In the genomic region with DNA sequence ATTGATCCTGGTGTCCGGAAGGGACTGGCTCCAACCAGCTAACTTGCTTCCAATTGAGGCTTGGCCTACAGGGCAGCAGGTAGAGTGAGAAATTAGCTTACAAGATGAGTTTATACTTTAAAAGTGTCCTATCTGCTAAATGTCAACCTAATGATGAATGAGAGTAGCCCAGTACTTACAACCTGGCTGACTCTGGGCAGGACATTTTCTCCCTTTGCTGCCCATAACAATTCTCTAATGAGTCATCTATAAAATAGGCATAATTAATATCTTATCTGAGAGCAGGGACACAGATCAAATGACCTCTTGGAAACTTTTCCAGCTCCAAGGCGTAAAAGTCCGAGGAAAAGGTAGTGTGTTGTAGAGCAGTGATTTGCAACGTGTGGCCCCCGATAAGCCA, we compare ENCODE assay signal across 21 cellular contexts.
DNase-seq lines count a peak whose midpoint lies in the region; ATAC-seq and TF ChIP-seq lines count a peak whose summit lies in the region.
"Had no signal": no experiment of that assay in that cellular context is flagged by ENCODE, and none has a peak within 500 bp of the region (broad histone marks: within the 10 kb centered on the region; RNA-seq: fewer than 3 reads in every experiment).

No MANE protein-coding gene starts in this region.

- POLR2A ChIA-PET in naive thymus-derived CD8-positive, alpha-beta T cell (lab: Charles Lee): no interaction called here

- no peaks in the 10 kb centered on the region for H3K36me3 Mint-ChIP-seq in naive thymus-derived CD8-positive, alpha-beta T cell
- H3K36me3 Mint-ChIP-seq: CD14-positive monocyte; CD4-positive, alpha-beta memory T cell; CD4-positive, CD25-positive, alpha-beta regulatory T cell had no signal

- intact Hi-C loops in adrenal gland (cut with DNase I): no loop called here
- intact Hi-C loops in body of pancreas (cut with DNase I): no loop called here
- intact Hi-C loops in left lung (cut with DNase I): no loop called here

- no peaks in the 10 kb centered on the region for H3K36me3 ChIP-seq in adrenal gland (replicated peaks in 1 of 2)
- H3K36me3 ChIP-seq in body of pancreas (replicated peaks in 1 of 2; ENCODE audit: insufficient read depth in 1 of 2, low read depth in 2 of 2): no peaks in the 10 kb centered on the region
- H3K36me3 ChIP-seq in parathyroid adenoma (ENCODE audit: control insufficient read depth, insufficient read depth, low read length): no peaks in the 10 kb centered on the region
- H3K36me3 ChIP-seq in left lung: no peaks in the 10 kb centered on the region
- H3K36me3 ChIP-seq: BE2C, BLaER1 had no signal

- H3K4me3 ChIP-seq in adrenal gland (no peak overlapping the region), body of pancreas (no peak overlapping the region), parathyroid adenoma (ENCODE audit: low read depth, low read length) (no peak overlapping the region), left lung (no peak overlapping the region)
- H3K4me3 ChIP-seq: BLaER1 had no signal

- H3K4me1 ChIP-seq in adrenal gland (replicated peaks in 1 of 2) (peaks cover 8 to 18% of the 10 kb centered on the region in 2 donors), body of pancreas (no peaks in the 10 kb centered on the region), parathyroid adenoma (peaks cover 76% of the 10 kb centered on the region), left lung (no peaks in the 10 kb centered on the region)
- H3K4me1 ChIP-seq: BE2C, BLaER1 had no signal

- 61 to 69% (median 62%) methylated on average over 5 of the region's 5 CpGs for WGBS in adrenal gland, 4 donors
- WGBS in body of pancreas, 2 donors: 48 to 54% methylated on average over 5 of the region's 5 CpGs

- ATAC-seq in body of pancreas: peak; percentile 33
- no peak for ATAC-seq in naive thymus-derived CD8-positive, alpha-beta T cell
- no peak for ATAC-seq in left lung
- no peak for ATAC-seq in HG03378 (IDR thresholded peaks at IDR 0.05; ENCODE audit: unreplicated experiment)

- no peaks in the 10 kb centered on the region for H3K79me2 ChIP-seq in parathyroid adenoma

- no peak overlapping the region for H3K4me3 Mint-ChIP-seq in naive thymus-derived CD8-positive, alpha-beta T cell
- H3K4me3 Mint-ChIP-seq: CD14-positive monocyte; CD4-positive, alpha-beta memory T cell; CD4-positive, CD25-positive, alpha-beta regulatory T cell; CD8-positive, alpha-beta memory T cell had no signal

- TF ChIP-seq CTCF in adrenal gland (IDR thresholded peaks at IDR 0.05) (no peak), body of pancreas (IDR thresholded peaks at IDR 0.05) (no peak), parathyroid adenoma (IDR thresholded peaks at IDR 0.05) (no peak), left lung (IDR thresholded peaks at IDR 0.05) (no peak)

- H3K9me3 ChIP-seq in adrenal gland (replicated peaks in 1 of 3): no peaks in the 10 kb centered on the region
- no peaks in the 10 kb centered on the region for H3K9me3 ChIP-seq in body of pancreas
- no peaks in the 10 kb centered on the region for H3K9me3 ChIP-seq in parathyroid adenoma (ENCODE audit: control insufficient read depth, low read length)
- no peaks in the 10 kb centered on the region for H3K9me3 ChIP-seq in left lung
- H3K9me3 ChIP-seq: BE2C, BLaER1, Caco-2 had no signal

- no peaks in the 10 kb centered on the region for H3K4me1 Mint-ChIP-seq in naive thymus-derived CD8-positive, alpha-beta T cell
- H3K4me1 Mint-ChIP-seq: CD4-positive, alpha-beta memory T cell; CD4-positive, CD25-positive, alpha-beta regulatory T cell; CD8-positive, alpha-beta memory T cell had no signal

- H3K27ac ChIP-seq in adrenal gland: no peak overlapping the region
- peak overlapping the region in 1 of 4 donors; percentile 15 for H3K27ac ChIP-seq in body of pancreas
- peak overlapping the region; percentile 4 for H3K27ac ChIP-seq in caudate nucleus (ENCODE audit: low read depth, low read length)
- H3K27ac ChIP-seq in parathyroid adenoma: peak overlapping the region; percentile 98
- H3K27ac ChIP-seq in left lung: no peak overlapping the region
- H3K27ac ChIP-seq: BLaER1 had no signal

- no peaks in the 10 kb centered on the region for H3K9me3 Mint-ChIP-seq in naive thymus-derived CD8-positive, alpha-beta T cell

- no peak overlapping the region for H3K27ac Mint-ChIP-seq in naive thymus-derived CD8-positive, alpha-beta T cell
- H3K27ac Mint-ChIP-seq: CD14-positive monocyte; CD4-positive, alpha-beta memory T cell; CD8-positive, alpha-beta memory T cell had no signal

- no peak overlapping the region for H3K9ac ChIP-seq in parathyroid adenoma
- H3K9ac ChIP-seq: BLaER1 had no signal

- peak in 4 of 7 donors; percentile 17 to 57 (median 28) for DNase-seq in adrenal gland
- no peak for DNase-seq in body of pancreas
- DNase-seq in caudate nucleus (lab: John Stamatoyannopoulos, UW): no peak
- DNase-seq in naive thymus-derived CD8-positive, alpha-beta T cell: no peak
- no peak for DNase-seq in left lung
- no peak for DNase-seq in NCI-H2171 treated with DMSO at 0.1 percent for 48 hours (lab: John Stamatoyannopoulos, UW)
- DNase-seq: 8988T; ACHN; BE2C; C1 segment of cervical spinal cord; Caco-2; Calu3; CD4-positive, alpha-beta memory T cell; CD4-positive, CD25-positive, alpha-beta regulatory T cell; CD8-positive, alpha-beta memory T cell; DMS79 treated with DMSO at 0.1 percent for 48 hours; GF-D8 had no signal

- peaks cover 2 to 11% (median 3%) of the 10 kb centered on the region in 5 donors for H3K27me3 Mint-ChIP-seq in naive thymus-derived CD8-positive, alpha-beta T cell
- H3K27me3 Mint-ChIP-seq: CD4-positive, alpha-beta memory T cell; CD4-positive, CD25-positive, alpha-beta regulatory T cell; CD8-positive, alpha-beta memory T cell had no signal

- no peak overlapping the region for H3K4me2 ChIP-seq in parathyroid adenoma (ENCODE audit: low read length)
- H3K4me2 ChIP-seq: BLaER1 had no signal

- no peaks in the 10 kb centered on the region for H3K27me3 ChIP-seq in adrenal gland
- no peaks in the 10 kb centered on the region for H3K27me3 ChIP-seq in body of pancreas
- H3K27me3 ChIP-seq in parathyroid adenoma (ENCODE audit: control insufficient read depth, insufficient read depth, low read length): no peaks in the 10 kb centered on the region
- H3K27me3 ChIP-seq in left lung: no peaks in the 10 kb centered on the region
- H3K27me3 ChIP-seq: BE2C, BLaER1 had no signal

- H2AFZ ChIP-seq in parathyroid adenoma: no peak overlapping the region

- no peak for TF ChIP-seq POLR2A in adrenal gland (IDR thresholded peaks at IDR 0.05)
- no peak for TF ChIP-seq POLR2A in body of pancreas (IDR thresholded peaks at IDR 0.05)

Comparison
In these comparisons a context has a peak if more than half of its experiments do, and no peak if none do; other contexts are left out.
1. DNase-seq: peak in adrenal gland (4 of 7); none in body of pancreas (0 of 4), caudate nucleus (0 of 61), naive thymus-derived CD8-positive, alpha-beta T cell (0 of 10), left lung (0 of 2) and NCI-H2171 treated with DMSO at 0.1 percent for 48 hours (single experiment).
2. H3K27ac ChIP-seq: peak in caudate nucleus (single experiment) and parathyroid adenoma (single experiment); none in adrenal gland (0 of 5) and left lung (0 of 2).